20 cellular contexts compared by ENCODE assay signal in genomic region chr10:44206127-44206818, GRCh38.
DNase-seq lines count a peak whose midpoint lies in the region; ATAC-seq, FAIRE-seq and TF ChIP-seq lines count a peak whose summit lies in the region.
"Had no signal": no experiment of that assay in that cellular context is flagged by ENCODE, and none has a peak within 500 bp of the region (broad histone marks: within the 10 kb centered on the region; RNA-seq: fewer than 3 reads in every experiment).

No MANE protein-coding gene starts in this region.

- 88 to 90% methylated on average over 25 of the region's 25 CpGs for WGBS in sigmoid colon, 2 donors

- H3K9me3 Mint-ChIP-seq in GM23338: peaks cover 13% of the 10 kb centered on the region; the same call in 2 of the 3 replicates

- H3K27ac Mint-ChIP-seq in GM23338: no peak overlapping the region

- DNase-seq in BJ (ENCODE audit: low read depth) (peak; percentile 47), GM23338 (ENCODE audit: low spot score) (no peak), fibroblast of lung (ENCODE audit: low read depth in 2 of 2) (peak; percentile 51), sigmoid colon (peak; percentile 55), urothelium cell line (ENCODE audit: low spot score) (no peak)
- no peak for DNase-seq in activated CD4-positive, alpha-beta T cell treated with anti-CD3 and anti-CD28 coated beads, Interleukin-2, amount 50 U/mL, for 48 hours
- DNase-seq: DMS 273 treated with DMSO at 0.1 percent for 48 hours, KG1, NCI-H1436 treated with DMSO at 0.1 percent for 48 hours, NCI-H2029 treated with DMSO at 0.1 percent for 48 hours, NCI-H2171 treated with DMSO at 0.1 percent for 48 hours, NCI-H748 treated with DMSO at 0.1 percent for 48 hours, PC-3 had no signal

- TF ChIP-seq CTCF in BJ (IDR thresholded peaks at IDR 0.05; ENCODE audit: insufficient read depth, low read depth, low read length) (no peak), GM23338 (conservative IDR thresholded peaks at IDR 0.05; ENCODE audit: low read depth in 2 of 2) (no peak), fibroblast of lung (conservative IDR thresholded peaks at IDR 0.05 in 1 of 2, IDR thresholded peaks at IDR 0.05 in 1 of 2; ENCODE audit: low read depth in 1 of 2, low read length in 2 of 2) (no peak), sigmoid colon (IDR thresholded peaks at IDR 0.05) (no peak)

- H3K4me3 ChIP-seq in BJ (ENCODE audit: low read depth, low read length): no peak overlapping the region
- no peak overlapping the region for H3K4me3 ChIP-seq in GM23338
- no peak overlapping the region for H3K4me3 ChIP-seq in fibroblast of lung (replicated peaks in 1 of 4; ENCODE audit: control extremely low read depth in 1 of 4, insufficient read depth in 1 of 4, low read depth in 3 of 4, low read length in 4 of 4)
- H3K4me3 ChIP-seq in sigmoid colon: no peak overlapping the region
- H3K4me3 ChIP-seq: SJSA1 had no signal

- no peaks in the 10 kb centered on the region for H3K79me2 ChIP-seq in GM23338 (replicated peaks; ENCODE audit: insufficient read depth)
- no peaks in the 10 kb centered on the region for H3K79me2 ChIP-seq in fibroblast of lung (ENCODE audit: control insufficient read depth, insufficient read depth, low read length)

- H4K20me1 ChIP-seq in GM23338 (replicated peaks; ENCODE audit: insufficient read depth) (no peaks in the 10 kb centered on the region), fibroblast of lung (ENCODE audit: control insufficient read depth, extremely low read depth, insufficient read depth, low read length) (no peaks in the 10 kb centered on the region)

- H3K27me3 ChIP-seq in BJ (ENCODE audit: control insufficient read depth, insufficient read depth, low read length) (no peaks in the 10 kb centered on the region; the same call in 1 of the 2 replicates), GM23338 (ENCODE audit: insufficient read depth) (no peaks in the 10 kb centered on the region), fibroblast of lung (ENCODE audit: control insufficient read depth, insufficient read depth, low read length) (peaks cover 3% of the 10 kb centered on the region), sigmoid colon (no peaks in the 10 kb centered on the region)
- H3K27me3 ChIP-seq: SJSA1 had no signal

- H2AFZ ChIP-seq in GM23338 (peak overlapping the region; percentile 66; the same call in 1 of the 2 replicates), fibroblast of lung (ENCODE audit: low read length) (no peak overlapping the region)

- peaks cover 13% of the 10 kb centered on the region for H3K4me1 Mint-ChIP-seq in GM23338

- no peak for TF ChIP-seq POLR2A in sigmoid colon (IDR thresholded peaks at IDR 0.05)

- H3K4me2 ChIP-seq in GM23338: no peak overlapping the region
- no peak overlapping the region for H3K4me2 ChIP-seq in fibroblast of lung (ENCODE audit: extremely low read depth, insufficient read depth, low read length)

- no peak for FAIRE-seq in urothelium cell line (lab: Jason Lieb, UNC)
- FAIRE-seq: A204.1, GM19239 had no signal

- no peak overlapping the region for H3K27ac ChIP-seq in GM23338 (ENCODE audit: low read depth)
- H3K27ac ChIP-seq in fibroblast of lung (ENCODE audit: insufficient read depth, low read length): no peak overlapping the region
- H3K27ac ChIP-seq in sigmoid colon: no peak overlapping the region
- H3K27ac ChIP-seq: C4-2B, SJSA1 had no signal

- CTCF ChIA-PET in BJ (lab: Yijun Ruan, JAX): interaction anchor here (1.9 kb wide), 1 partner anchor 103 kb away, joined by 6 read pairs; no protein-coding TSS in a partner anchor

- no peaks in the 10 kb centered on the region for H3K27me3 Mint-ChIP-seq in GM23338 (ENCODE audit: insufficient read depth, low read depth, poor library complexity)

- peaks cover 8% of the 10 kb centered on the region; the same call in 1 of the 2 replicates for H3K4me1 ChIP-seq in GM23338 (ENCODE audit: insufficient read depth)
- H3K4me1 ChIP-seq in fibroblast of lung (ENCODE audit: control insufficient read depth, extremely low read depth, insufficient read depth, low read length): no peaks in the 10 kb centered on the region
- no peaks in the 10 kb centered on the region for H3K4me1 ChIP-seq in sigmoid colon
- H3K4me1 ChIP-seq: SJSA1 had no signal

- intact Hi-C loops in sigmoid colon (cut with DNase I): no loop called here

- TF ChIP-seq EP300 in sigmoid colon (IDR thresholded peaks at IDR 0.05): no peak

- H3K9me3 ChIP-seq in fibroblast of lung (ENCODE audit: control insufficient read depth, insufficient read depth, low read depth, low read length) (no peaks in the 10 kb centered on the region), sigmoid colon (no peaks in the 10 kb centered on the region)
- H3K9me3 ChIP-seq: SJSA1 had no signal

- ATAC-seq in GM23338 (no peak), HG02571 (IDR thresholded peaks at IDR 0.05; ENCODE audit: unreplicated experiment) (no peak), GM19463 (IDR thresholded peaks at IDR 0.05; ENCODE audit: unreplicated experiment) (no peak)
- ATAC-seq: HCT116, PC-3 had no signal

- H3K9ac ChIP-seq in fibroblast of lung (ENCODE audit: insufficient read depth, low read length): no peak overlapping the region

- peaks cover 8% of the 10 kb centered on the region; the same call in 2 of the 3 replicates for H3K36me3 Mint-ChIP-seq in GM23338 (ENCODE audit: low read depth)

- no peaks in the 10 kb centered on the region for H3K9me2 ChIP-seq in GM23338 (ENCODE audit: insufficient read depth)

- H3K36me3 ChIP-seq in BJ (ENCODE audit: control insufficient read depth, insufficient read depth, low read length) (no peaks in the 10 kb centered on the region), GM23338 (ENCODE audit: insufficient read depth) (no peaks in the 10 kb centered on the region), fibroblast of lung (ENCODE audit: control insufficient read depth, insufficient read depth, low read length) (no peaks in the 10 kb centered on the region), sigmoid colon (no peaks in the 10 kb centered on the region)
- H3K36me3 ChIP-seq: SJSA1 had no signal

- POLR2A ChIA-PET in BJ (lab: Charles Lee): no interaction called here

- no peak overlapping the region for H3K4me3 Mint-ChIP-seq in GM23338

- H3F3A ChIP-seq in GM23338 (replicated peaks; ENCODE audit: low read depth): no peaks in the 10 kb centered on the region

TF ChIP-seq in GM23338, 12 proteins besides CTCF, POLR2A, EP300 and RAD21:
- TF ChIP-seq EZH2 (IDR thresholded peaks at IDR 0.05; ENCODE audit: low read depth, unreplicated experiment) (no peak), ZNF331 (CRISPR knock-in tag; IDR thresholded peaks at IDR 0.05; ENCODE audit: low read depth) (no peak), REST (IDR thresholded peaks at IDR 0.05; ENCODE audit: unreplicated experiment) (no peak)

Comparison
In these comparisons a context has a peak if more than half of its experiments do, and no peak if none do; other contexts are left out.
1. DNase-seq: peak in BJ (single experiment), fibroblast of lung (2 of 2) and sigmoid colon (single experiment); none in GM23338 (single experiment), urothelium cell line (single experiment) and activated CD4-positive, alpha-beta T cell treated with anti-CD3 and anti-CD28 coated beads, Interleukin-2, amount 50 U/mL, for 48 hours (0 of 2).